13 cellular contexts compared by ENCODE assay signal in the genomic region with DNA sequence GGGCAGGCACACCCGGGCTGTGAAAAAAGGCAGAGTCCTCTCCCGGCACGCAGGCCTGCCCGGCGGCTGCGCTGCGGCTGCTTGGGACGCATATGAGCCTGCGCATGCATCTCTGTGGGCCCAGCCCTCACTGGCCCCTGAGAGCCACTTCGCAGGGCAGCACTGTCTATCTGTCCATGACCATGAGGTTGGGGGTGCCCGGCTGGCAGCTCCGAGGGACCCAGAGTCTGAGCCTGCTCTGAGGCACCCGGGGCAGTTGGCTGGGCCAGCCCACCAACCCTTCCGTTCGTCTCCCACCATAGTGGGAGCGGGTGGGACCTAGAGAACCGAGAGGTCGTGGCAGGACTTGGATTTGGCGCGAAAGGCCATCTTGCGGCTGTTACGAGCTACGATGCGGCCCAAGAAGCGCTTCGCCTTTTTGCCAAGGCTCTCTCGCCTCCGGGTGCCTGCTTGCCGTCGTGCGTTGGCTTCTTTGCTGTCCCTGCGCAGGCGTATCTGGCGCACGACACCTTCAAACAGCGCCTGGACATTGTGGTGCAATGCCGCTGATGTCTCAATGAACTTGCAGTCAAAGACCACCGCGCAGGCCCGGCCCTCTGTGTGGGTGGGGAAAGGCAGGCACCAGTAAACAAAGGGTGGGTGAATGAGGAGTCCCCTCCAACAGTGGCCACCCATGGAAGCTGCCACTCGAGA. TPM values are rescaled to one million over a fixed set of nuclear protein-coding genes. Genes with fewer than 3 reads are reported as not detected.
"Had no signal": no experiment of that assay in that cellular context is flagged by ENCODE, and none has a peak within 500 bp of the region (broad histone marks: within the 10 kb centered on the region; RNA-seq: fewer than 3 reads in every experiment).

No MANE protein-coding gene starts in this region.

- ATAC-seq: activated CD8-positive, alpha-beta T cell treated with anti-CD3 and anti-CD28 coated beads, Interleukin-2, amount 10 ng/mL, durations not matched to agents 7 days and 5 days; stimulated activated effector memory CD8-positive, alpha-beta T cell treated with anti-CD3 and anti-CD28 coated beads, Interleukin-12 subunit alpha, Interleukin-12 subunit beta, amount 100 ng/mL, for 72 hours had no signal

- H3K27ac ChIP-seq: SJSA1 had no signal

- DNase-seq: activated CD8-positive, alpha-beta memory T cell treated with anti-CD3 and anti-CD28 coated beads, Interleukin-2, amount 50 U/mL, for 48 hours; activated CD8-positive, alpha-beta T cell treated with anti-CD3 and anti-CD28 coated beads, Interleukin-2, amount 10 ng/mL, durations not matched to agents 7 days and 5 days; activated naive CD4-positive, alpha-beta T cell; aorta; immature natural killer cell; mesendoderm; T-helper 9 cell had no signal

- H3K4me3 ChIP-seq: SJSA1, smooth muscle cell had no signal

- H3K36me3 ChIP-seq: SJSA1 had no signal

- H3K4me2 ChIP-seq: smooth muscle cell had no signal

RNA-seq across cellular contexts. Expression of gene CDH16, which starts 3.2 kb away (rescaled TPM):
- total RNA-seq: activated CD8-positive, alpha-beta T cell treated with anti-CD3 and anti-CD28 coated beads, Interleukin-2, amount 10 ng/mL, durations not matched to agents 7 days and 5 days; aorta; fibroblast of lung; omental fat pad; SJSA1; smooth muscle cell; subcutaneous adipose tissue had no signal
- polyA plus RNA-seq: fibroblast of lung, immature natural killer cell, smooth muscle cell had no signal

RNA-seq across cellular contexts. Expression of gene RRAD, which starts 3.4 kb away (rescaled TPM):
- polyA plus RNA-seq: immature natural killer cell had no signal

RNA-seq across cellular contexts. Expression of gene CES3, which starts 39.2 kb away (rescaled TPM):
- total RNA-seq: SJSA1, smooth muscle cell had no signal
- polyA plus RNA-seq: immature natural killer cell had no signal
